In the genomic region with DNA sequence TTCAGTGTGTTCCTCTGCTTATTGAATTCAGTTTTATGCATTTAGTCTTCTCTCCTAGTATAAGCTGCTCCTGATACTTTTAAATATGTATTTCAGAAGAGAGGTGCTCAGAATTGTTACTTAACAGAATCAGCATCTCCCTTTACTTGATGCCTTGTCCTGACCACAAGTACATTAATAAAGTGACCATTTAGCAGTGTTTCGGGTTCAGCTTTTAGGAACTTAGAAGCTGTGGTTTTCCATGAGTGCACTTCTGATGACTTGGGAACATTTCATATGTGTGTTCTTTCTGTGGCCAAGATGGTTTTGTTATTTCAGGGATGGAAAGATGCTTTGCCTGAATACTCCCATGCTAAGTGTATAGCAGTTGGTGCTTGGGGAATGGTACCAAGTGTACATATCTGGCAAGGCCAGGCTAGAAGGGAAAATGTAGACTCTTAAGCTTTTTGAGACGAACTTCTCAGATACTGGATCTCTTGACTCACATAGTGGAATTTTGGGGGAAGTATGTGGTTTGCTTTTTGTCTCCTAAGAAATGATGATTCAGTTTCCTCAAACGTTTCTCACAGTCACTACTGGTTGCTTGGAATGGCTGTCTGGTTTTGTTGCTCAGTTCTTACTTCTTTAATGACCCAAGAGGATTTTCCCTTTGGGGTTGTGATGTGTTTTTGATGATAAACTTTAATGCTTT, we compare ENCODE assay signal across 12 cellular contexts. TPM values are rescaled to one million over a fixed set of nuclear protein-coding genes. Genes with fewer than 3 reads are reported as not detected.
A peak's percentile ranks its signal among the peaks of the same experiment; 100 is the strongest.
DNase-seq lines count a peak whose midpoint lies in the region; ATAC-seq, FAIRE-seq and TF ChIP-seq lines count a peak whose summit lies in the region.
"Had no signal": no experiment of that assay in that cellular context is flagged by ENCODE, and none has a peak within 500 bp of the region (broad histone marks: within the 10 kb centered on the region; RNA-seq: fewer than 3 reads in every experiment).

No MANE protein-coding gene starts in this region.

- H3K27me3 ChIP-seq in BLaER1 (no peaks in the 10 kb centered on the region), IMR-90 (ENCODE audit: control insufficient read depth, insufficient read depth, low read length) (no peaks in the 10 kb centered on the region), astrocyte (ENCODE audit: insufficient read depth, low read length) (no peaks in the 10 kb centered on the region), mesenchymal stem cell (ENCODE audit: control insufficient read depth in 1 of 2, insufficient read depth in 1 of 2, low read length in 2 of 2) (no peaks in the 10 kb centered on the region)

- H3K4ac ChIP-seq in IMR-90 (ENCODE audit: low read depth, low read length) (peak overlapping the region; percentile 68), mesenchymal stem cell (ENCODE audit: low read depth in 1 of 2, low read length in 2 of 2) (peak overlapping the region in 1 of 2 experiments; percentile 25)

- H2AFZ ChIP-seq in IMR-90 (replicated peaks; ENCODE audit: low read length, poor library complexity) (no peak overlapping the region), astrocyte (ENCODE audit: low read depth, low read length) (no peak overlapping the region), mesenchymal stem cell (ENCODE audit: low read depth, low read length) (no peak overlapping the region)

- H2AK5ac ChIP-seq in IMR-90 (ENCODE audit: low read depth, low read length) (0 out of 2 replicates have a peak overlapping the region, but pooled peaks have one; percentile 12), mesenchymal stem cell (ENCODE audit: low read length, severe bottlenecking) (no peak overlapping the region)

- H3K9ac ChIP-seq in BLaER1: no peak overlapping the region
- H3K9ac ChIP-seq in IMR-90 (ENCODE audit: low read depth, low read length): no peak overlapping the region; the same call in 1 of the 2 replicates
- H3K9ac ChIP-seq in astrocyte (ENCODE audit: low read length): peak overlapping the region; percentile 76
- peak overlapping the region; percentile 71 for H3K9ac ChIP-seq in mesenchymal stem cell (ENCODE audit: low read length)

- peaks cover 46 to 73% of the 10 kb centered on the region in 2 experiments for H3K79me1 ChIP-seq in IMR-90 (ENCODE audit: low read depth in 1 of 2, low read length in 2 of 2)
- peaks cover 43% of the 10 kb centered on the region for H3K79me1 ChIP-seq in mesenchymal stem cell (replicated peaks; ENCODE audit: low read length, poor library complexity, severe bottlenecking)

- H3K9me3 Mint-ChIP-seq in astrocyte (ENCODE audit: unreplicated experiment): no peaks in the 10 kb centered on the region

- H3K9me1 ChIP-seq in IMR-90 (ENCODE audit: insufficient read depth, low read length): peaks cover 9% of the 10 kb centered on the region; the same call in 1 of the 2 replicates

- H3K4me2 ChIP-seq in BLaER1: 0 out of 2 replicates have a peak overlapping the region, but pooled peaks have one; percentile 26
- peak overlapping the region; percentile 85; the same call in 1 of the 2 replicates for H3K4me2 ChIP-seq in IMR-90 (ENCODE audit: low read depth, low read length)
- H3K4me2 ChIP-seq in astrocyte (ENCODE audit: low read length): peak overlapping the region; percentile 73
- H3K4me2 ChIP-seq in mesenchymal stem cell (ENCODE audit: low read length, poor library complexity, severe bottlenecking): peak overlapping the region; percentile 0

- BruUV-seq in IMR-90 (replicated peaks; lab: Mats Ljungman, UMichigan): no TSS peak

- H2BK120ac ChIP-seq in IMR-90 (ENCODE audit: low read depth, low read length) (peak overlapping the region; percentile 76), mesenchymal stem cell (ENCODE audit: low read depth, low read length) (no peak overlapping the region)

- H2BK15ac ChIP-seq in IMR-90 (ENCODE audit: low read depth, low read length) (peak overlapping the region; percentile 59; the same call in 1 of the 3 replicates), mesenchymal stem cell (ENCODE audit: low read depth, poor library complexity, severe bottlenecking) (no peak overlapping the region)

- peak; percentile 92 for FAIRE-seq in astrocyte (lab: Jason Lieb, UNC)

- ATAC-seq in IMR-90 (ENCODE audit: low read depth): peak; percentile 87
- ATAC-seq in GM21723 (IDR thresholded peaks at IDR 0.05; ENCODE audit: unreplicated experiment): no peak
- ATAC-seq in HG03354 (IDR thresholded peaks at IDR 0.05; ENCODE audit: poor library complexity, severe bottlenecking, unreplicated experiment): no peak
- ATAC-seq in HG03095 (IDR thresholded peaks at IDR 0.05; ENCODE audit: unreplicated experiment): no peak
- no peak for ATAC-seq in GM18909 (IDR thresholded peaks at IDR 0.05; ENCODE audit: poor library complexity, unreplicated experiment)

- H2BK5ac ChIP-seq in IMR-90 (ENCODE audit: low read depth, low read length, poor library complexity, severe bottlenecking): peak overlapping the region; percentile 91
- H2BK5ac ChIP-seq in mesenchymal stem cell (ENCODE audit: low read depth, low read length, poor library complexity, severe bottlenecking): no peak overlapping the region

- H4K91ac ChIP-seq in IMR-90 (ENCODE audit: insufficient read depth, low read depth, low read length) (peak overlapping the region; percentile 64), mesenchymal stem cell (ENCODE audit: low read length) (no peak overlapping the region)

- TF ChIP-seq RAD21 in IMR-90 (IDR thresholded peaks at IDR 0.05; ENCODE audit: low read length): no peak

- peaks cover 44% of the 10 kb centered on the region for H3K36me3 ChIP-seq in BLaER1
- peaks cover 4% of the 10 kb centered on the region; the same call in 1 of the 2 replicates for H3K36me3 ChIP-seq in IMR-90 (ENCODE audit: control insufficient read depth, insufficient read depth, low read length)
- peaks cover 2% of the 10 kb centered on the region for H3K36me3 ChIP-seq in astrocyte (ENCODE audit: insufficient read depth, low read length)
- peaks cover 0 to 12% of the 10 kb centered on the region in 2 experiments for H3K36me3 ChIP-seq in mesenchymal stem cell (ENCODE audit: control insufficient read depth in 1 of 2, insufficient read depth in 2 of 2, low read depth in 1 of 2, low read length in 2 of 2)

- H3K18ac ChIP-seq in IMR-90 (ENCODE audit: low read depth, low read length): peak overlapping the region; percentile 34; the same call in 1 of the 2 replicates
- no peak overlapping the region for H3K18ac ChIP-seq in mesenchymal stem cell (ENCODE audit: low read depth in 1 of 2, low read length in 2 of 2)

- peaks cover 73% of the 10 kb centered on the region for H3K4me1 Mint-ChIP-seq in astrocyte (ENCODE audit: low read depth, unreplicated experiment)

- TF ChIP-seq CTCF in IMR-90 (conservative IDR thresholded peaks at IDR 0.05; ENCODE audit: low read depth, low read length) (no peak), astrocyte (IDR thresholded peaks at IDR 0.05; ENCODE audit: insufficient read depth, low read depth, low read length) (no peak)

- H4K8ac ChIP-seq in IMR-90 (ENCODE audit: low read depth in 2 of 2, low read length in 2 of 2) (peak overlapping the region in 1 of 2 experiments; percentile 64; a peak in 2 of 4 replicates), mesenchymal stem cell (ENCODE audit: low read length) (no peak overlapping the region)

- peak overlapping the region; percentile 74 for H2BK20ac ChIP-seq in IMR-90 (ENCODE audit: low read depth, low read length)

- H4K5ac ChIP-seq in IMR-90 (ENCODE audit: low read depth, low read length): peak overlapping the region; percentile 25; the same call in 1 of the 2 replicates

- no peaks in the 10 kb centered on the region for H3K27me3 Mint-ChIP-seq in astrocyte (ENCODE audit: low read depth, unreplicated experiment)
- H3K27me3 Mint-ChIP-seq: naive B cell had no signal

- peak overlapping the region; percentile 57 for H3K56ac ChIP-seq in IMR-90 (ENCODE audit: extremely low read depth, insufficient read depth, low read length)

- peak overlapping the region; percentile 63; the same call in 1 of the 2 replicates for H3K23ac ChIP-seq in IMR-90 (ENCODE audit: low read depth, low read length)
- no peak overlapping the region for H3K23ac ChIP-seq in mesenchymal stem cell (ENCODE audit: low read length in 2 of 2)

- dilution Hi-C loops in IMR-90 (cut with HindIII; ENCODE audit: low sequenced_read_pairs, unreplicated experiment): no loop called here

- peaks cover 11% of the 10 kb centered on the region; the same call in 1 of the 2 replicates for H3K9me3 ChIP-seq in BLaER1
- H3K9me3 ChIP-seq in IMR-90 (ENCODE audit: control insufficient read depth, insufficient read depth, low read length): peaks cover 3% of the 10 kb centered on the region
- H3K9me3 ChIP-seq in astrocyte (ENCODE audit: insufficient read depth, low read depth, low read length): no peaks in the 10 kb centered on the region
- no peaks in the 10 kb centered on the region for H3K9me3 ChIP-seq in mesenchymal stem cell (ENCODE audit: control insufficient read depth, low read length)

- no peak for TF ChIP-seq POLR2A in IMR-90 (IDR thresholded peaks at IDR 0.05; ENCODE audit: low read depth, low read length)

- H3K4me3 Mint-ChIP-seq in astrocyte (ENCODE audit: unreplicated experiment): peak overlapping the region; percentile 37
- H3K4me3 Mint-ChIP-seq: naive B cell; T-helper 1 cell treated with Interleukin-12 subunit alpha and Interleukin-12 subunit beta and Interleukin-4 antibody, amounts not matched to agents 30 μg/mL and 1 μg/mL, for 36 hours had no signal

- in situ Hi-C loops in IMR-90 (cut with MboI; ENCODE audit: low sequenced_read_pairs): no loop called here

- POLR2A ChIA-PET in IMR-90 (lab: Charles Lee; ENCODE audit: unreplicated experiment): interaction anchor here (0.6 kb wide), 1 partner anchor 429 kb away, joined by 4 read pairs; no protein-coding TSS in a partner anchor

- peaks cover 70% of the 10 kb centered on the region for H3K79me2 ChIP-seq in astrocyte (ENCODE audit: insufficient read depth, low read length)

- H3K4me3 ChIP-seq in BLaER1: no peak overlapping the region
- H3K4me3 ChIP-seq in IMR-90 (ENCODE audit: insufficient read depth, low read depth, low read length): peak overlapping the region; percentile 8; the same call in 1 of the 2 replicates
- H3K4me3 ChIP-seq in astrocyte (ENCODE audit: insufficient read depth, low read depth, low read length): peak overlapping the region; percentile 22
- peak overlapping the region in 1 of 2 experiments; percentile 44 for H3K4me3 ChIP-seq in mesenchymal stem cell (ENCODE audit: insufficient read depth in 1 of 2, low read depth in 1 of 2, low read length in 2 of 2)
- H3K4me3 ChIP-seq: coronary artery had no signal

- H4K20me1 ChIP-seq in BLaER1 (peaks cover 52% of the 10 kb centered on the region), IMR-90 (ENCODE audit: insufficient read depth, low read length) (peaks cover 3% of the 10 kb centered on the region; the same call in 1 of the 2 replicates), astrocyte (ENCODE audit: insufficient read depth, low read length) (peaks cover 7% of the 10 kb centered on the region)

- no CpG with 5 or more reads among the region's 3 CpGs for WGBS in IMR-90 (ENCODE audit: extremely low coverage in 2 of 2, insufficient read length in 1 of 2), 2 experiments
- WGBS in mesenchymal stem cell: 4% methylated on average over 3 of the region's 3 CpGs

- H3K4me1 ChIP-seq in BLaER1 (peaks cover 17% of the 10 kb centered on the region), IMR-90 (ENCODE audit: control insufficient read depth, insufficient read depth, low read length) (peaks cover 27% of the 10 kb centered on the region), astrocyte (ENCODE audit: insufficient read depth, low read length) (peaks cover 56% of the 10 kb centered on the region), mesenchymal stem cell (ENCODE audit: control insufficient read depth, insufficient read depth, low read depth, low read length) (peaks cover 5% of the 10 kb centered on the region)

- H2BK12ac ChIP-seq in mesenchymal stem cell (ENCODE audit: low read length in 2 of 2): no peak overlapping the region

- H3K27ac ChIP-seq in BLaER1 (no peak overlapping the region), IMR-90 (ENCODE audit: insufficient read depth, low read length) (no peak overlapping the region), astrocyte (ENCODE audit: low read depth, low read length) (peak overlapping the region; percentile 90), mesenchymal stem cell (ENCODE audit: low read length, poor library complexity, severe bottlenecking) (peak overlapping the region; percentile 46)

- DNase-seq in IMR-90 (peak; percentile 93), astrocyte (ENCODE audit: low read depth) (peak; percentile 98), mesenchymal stem cell (peak; percentile 94)
- DNase-seq: naive B cell, NCI-H1105 treated with DMSO at 0.1 percent for 48 hours had no signal

- H3K36me3 Mint-ChIP-seq in astrocyte (ENCODE audit: low read depth, unreplicated experiment): peaks cover 4% of the 10 kb centered on the region

- CTCF ChIA-PET in IMR-90 (lab: Yijun Ruan, JAX): interaction anchor here (0.7 to 0.9 kb wide), 2 partner anchors 13 to 17 kb away, joined by 3 to 4 read pairs; partner anchors contain the start of gene SGPL1

- no peak overlapping the region for H2AK9ac ChIP-seq in IMR-90 (replicated peaks; ENCODE audit: low read depth, low read length, poor library complexity)

- H3K27ac Mint-ChIP-seq in astrocyte (ENCODE audit: unreplicated experiment): peak overlapping the region; percentile 98
- H3K27ac Mint-ChIP-seq: naive B cell; T-helper 1 cell treated with Interleukin-12 subunit alpha and Interleukin-12 subunit beta and Interleukin-4 antibody, amounts not matched to agents 30 μg/mL and 1 μg/mL, for 36 hours had no signal

- intact Hi-C loops in IMR-90 (cut with micrococcal nuclease): no loop called here

- H3K14ac ChIP-seq in IMR-90 (replicated peaks; ENCODE audit: low read depth, low read length) (peak overlapping the region; percentile 73), mesenchymal stem cell (ENCODE audit: low read length in 2 of 2) (no peak overlapping the region)

RNA-seq across cellular contexts. Expression of gene SGPL1, which starts 17.2 kb away (rescaled TPM):
- total RNA-seq in IMR-90 (2012; rRNA removed) (26.7 and 27.5 TPM in 2 replicates), astrocyte (101 and 108 TPM in 2 replicates)
- polyA plus RNA-seq in IMR-90 (2012; rRNA removed): 9.4 and 12.2 TPM in 2 replicates
- 6.0 and 7.9 TPM in 2 replicates for polyA plus RNA-seq in IMR-90 (2012; cell fraction: cytosol; rRNA removed)
- polyA plus RNA-seq in IMR-90 (2012; cell fraction: nucleus; rRNA removed; ENCODE audit: low replicate concordance): 8.9 and 27.3 TPM in 2 replicates
- 18.5 TPM for polyA plus RNA-seq in mesenchymal stem cell (2013, experiment 1 of 2)
- polyA plus RNA-seq in mesenchymal stem cell (2013, experiment 2 of 2): 18.4 TPM

RNA-seq across cellular contexts. Expression of gene TBATA, which starts 47.8 kb away (rescaled TPM):
- not detected in 2 replicates for total RNA-seq in IMR-90 (2012; rRNA removed)
- polyA plus RNA-seq in IMR-90 (2012; rRNA removed): not detected in 2 replicates
- not detected in 2 replicates for polyA plus RNA-seq in IMR-90 (2012; cell fraction: cytosol; rRNA removed)
- polyA plus RNA-seq in IMR-90 (2012; cell fraction: nucleus; rRNA removed; ENCODE audit: low replicate concordance): not detected in 2 replicates
- total RNA-seq in astrocyte: not detected in 2 replicates
- polyA plus RNA-seq in mesenchymal stem cell (2013, experiment 1 of 2): not detected
- polyA plus RNA-seq in mesenchymal stem cell (2013, experiment 2 of 2): not detected

RNA-seq across cellular contexts. Expression of gene PCBD1, which starts 55.4 kb away (rescaled TPM):
- total RNA-seq in IMR-90 (2012; rRNA removed): 15.8 and 17.8 TPM in 2 replicates
- polyA plus RNA-seq in IMR-90 (2012; rRNA removed): 31.6 and 33.1 TPM in 2 replicates
- 21.7 and 49.0 TPM in 2 replicates for polyA plus RNA-seq in IMR-90 (2012; cell fraction: cytosol; rRNA removed)
- 10.9 and 17.4 TPM in 2 replicates for polyA plus RNA-seq in IMR-90 (2012; cell fraction: nucleus; rRNA removed; ENCODE audit: low replicate concordance)
- 48.5 and 54.6 TPM in 2 replicates for total RNA-seq in astrocyte
- polyA plus RNA-seq in mesenchymal stem cell (2013, experiment 1 of 2): 86.1 TPM
- polyA plus RNA-seq in mesenchymal stem cell (2013, experiment 2 of 2): 80.5 TPM

Comparison
In these comparisons a context has a peak if more than half of its experiments do, and no peak if none do; other contexts are left out.
1. H3K27ac ChIP-seq: peak in astrocyte (single experiment) and mesenchymal stem cell (single experiment); none in BLaER1 (single experiment) and IMR-90 (single experiment).
2. H3K4me2 ChIP-seq: peak in every context shown above with its lines; median percentile 85 in IMR-90; 73 in astrocyte; 26 in BLaER1; 0 in mesenchymal stem cell.
3. H3K9ac ChIP-seq: peak in astrocyte (single experiment) and mesenchymal stem cell (single experiment); none in BLaER1 (single experiment) and IMR-90 (single experiment).
4. Peak in every context shown above with its lines, with median percentiles within 50 percentile points of each other: DNase-seq.